In the genomic region with DNA sequence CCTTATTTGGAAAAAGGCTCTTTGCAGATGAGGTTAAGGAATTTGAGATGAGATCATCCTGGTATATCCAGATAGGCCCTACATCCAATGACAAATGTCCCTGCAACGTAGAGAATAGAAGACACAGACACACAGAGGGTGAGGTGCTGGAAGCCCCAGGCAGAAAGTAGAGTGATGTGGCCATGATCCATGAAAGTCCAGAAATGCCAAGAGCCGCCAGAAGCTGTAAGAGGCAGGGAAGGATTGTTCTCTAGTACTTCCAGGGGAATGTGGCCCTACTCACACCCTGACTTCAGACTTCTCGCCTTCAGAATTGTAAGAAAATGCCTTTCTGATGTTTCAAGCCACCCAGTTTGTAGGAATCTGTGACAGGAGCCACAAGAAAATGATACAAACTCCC, we compare ENCODE assay signal across 9 cellular contexts. TPM values are rescaled to one million over a fixed set of nuclear protein-coding genes. Genes with fewer than 3 reads are reported as not detected.
"Had no signal": no experiment of that assay in that cellular context is flagged by ENCODE, and none has a peak within 500 bp of the region (broad histone marks: within the 10 kb centered on the region; RNA-seq: fewer than 3 reads in every experiment).

No MANE protein-coding gene starts in this region.

RNA-seq across cellular contexts. Expression of a gene that starts 15.9 kb away (rescaled TPM):
- total RNA-seq: activated CD4-positive, alpha-beta T cell treated with anti-CD3 and anti-CD28 coated beads for 36 hours; esophagus mucosa; left ventricle myocardium superior; naive thymus-derived CD4-positive, alpha-beta T cell; osteocyte; psoas muscle; right cardiac atrium; upper lobe of right lung; WTC11 had no signal
- polyA plus RNA-seq: naive thymus-derived CD4-positive, alpha-beta T cell; right cardiac atrium had no signal

RNA-seq across cellular contexts. Expression of a gene that starts 56.3 kb away (rescaled TPM):
- total RNA-seq: activated CD4-positive, alpha-beta T cell treated with anti-CD3 and anti-CD28 coated beads for 36 hours; left ventricle myocardium superior; naive thymus-derived CD4-positive, alpha-beta T cell; osteocyte; right cardiac atrium had no signal
- polyA plus RNA-seq: naive thymus-derived CD4-positive, alpha-beta T cell had no signal
